Comparison of ENCODE assay signal across 14 cellular contexts in genomic region chr2:33181466-33181865, GRCh38.
DNase-seq lines count a peak whose midpoint lies in the region; ATAC-seq and TF ChIP-seq lines count a peak whose summit lies in the region.
"Had no signal": no experiment of that assay in that cellular context is flagged by ENCODE, and none has a peak within 500 bp of the region (broad histone marks: within the 10 kb centered on the region; RNA-seq: fewer than 3 reads in every experiment).

No MANE protein-coding gene starts in this region.

- peaks cover 5% of the 10 kb centered on the region for H3K36me3 ChIP-seq in cardiac muscle cell
- H3K36me3 ChIP-seq in heart left ventricle: peaks cover 0 to under 1% (median 0%) of the 10 kb centered on the region in 9 donors
- H3K36me3 ChIP-seq in thoracic aorta: peaks cover 15% of the 10 kb centered on the region
- H3K36me3 ChIP-seq in ovary: no peaks in the 10 kb centered on the region
- no peaks in the 10 kb centered on the region for H3K36me3 ChIP-seq in left lung
- H3K36me3 ChIP-seq: BLaER1 treated with 17β-estradiol and CSF1 and Interleukin-3, amounts not matched to agents 10 nM and 100 nM had no signal

- H3K9me3 Mint-ChIP-seq in chondrocyte (ENCODE audit: low read depth): peaks cover 5% of the 10 kb centered on the region
- H3K9me3 Mint-ChIP-seq: H9 had no signal

- TF ChIP-seq CTCF in cardiac muscle cell (IDR thresholded peaks at IDR 0.05; ENCODE audit: low read depth, low read length) (no peak), heart left ventricle (IDR thresholded peaks at IDR 0.05) (no peak), chondrocyte (IDR thresholded peaks at IDR 0.05) (no peak), thoracic aorta (IDR thresholded peaks at IDR 0.05) (no peak), ovary (IDR thresholded peaks at IDR 0.05) (no peak), left lung (IDR thresholded peaks at IDR 0.05) (no peak)

- H3K9me3 ChIP-seq in cardiac muscle cell (ENCODE audit: low read depth): no peaks in the 10 kb centered on the region
- peaks cover 0 to 6% (median 0%) of the 10 kb centered on the region in 12 donors for H3K9me3 ChIP-seq in heart left ventricle
- H3K9me3 ChIP-seq in thoracic aorta: no peaks in the 10 kb centered on the region
- no peaks in the 10 kb centered on the region for H3K9me3 ChIP-seq in ovary
- H3K9me3 ChIP-seq in left lung: no peaks in the 10 kb centered on the region
- H3K9me3 ChIP-seq: BLaER1 treated with 17β-estradiol and CSF1 and Interleukin-3, amounts not matched to agents 10 nM and 100 nM had no signal

- 74 to 96% (median 85%) methylated on average over 4 of the region's 4 CpGs for WGBS in heart left ventricle, 4 donors
- WGBS in ovary, 3 donors: 72 to 96% (median 82%) methylated on average over 4 of the region's 4 CpGs

- peak overlapping the region; percentile 70 for H3K27ac ChIP-seq in cardiac muscle cell
- peak overlapping the region in 4 of 12 donors; percentile 1 to 54 (median 32) for H3K27ac ChIP-seq in heart left ventricle
- peak overlapping the region; percentile 2 to 65 for H3K27ac ChIP-seq in thoracic aorta
- H3K27ac ChIP-seq in ovary: no peak overlapping the region
- H3K27ac ChIP-seq in left lung: no peak overlapping the region
- H3K27ac ChIP-seq: BLaER1 treated with 17β-estradiol and CSF1 and Interleukin-3, amounts not matched to agents 10 nM and 100 nM had no signal

- no peaks in the 10 kb centered on the region for H3K27me3 Mint-ChIP-seq in chondrocyte (ENCODE audit: low read depth)

- ATAC-seq in heart left ventricle (no peak), thoracic aorta (ENCODE audit: insufficient number of reproducible peaks, low FRiP score, low read depth) (no peak), left lung (no peak), GM18873 (IDR thresholded peaks at IDR 0.05; ENCODE audit: low FRiP score, unreplicated experiment) (no peak)

- H3K27ac Mint-ChIP-seq in chondrocyte (ENCODE audit: unreplicated experiment): peak overlapping the region; percentile 94
- H3K27ac Mint-ChIP-seq: CD4-positive, CD25-positive, alpha-beta regulatory T cell; H9 had no signal

- no peak for TF ChIP-seq EP300 in ovary (IDR thresholded peaks at IDR 0.05)

- peaks cover 48% of the 10 kb centered on the region for H3K4me1 Mint-ChIP-seq in chondrocyte (ENCODE audit: low read depth)
- H3K4me1 Mint-ChIP-seq: CD4-positive, CD25-positive, alpha-beta regulatory T cell had no signal

- H3K4me3 ChIP-seq in cardiac muscle cell (no peak overlapping the region), heart left ventricle (no peak overlapping the region), thoracic aorta (no peak overlapping the region), ovary (no peak overlapping the region), left lung (no peak overlapping the region)
- H3K4me3 ChIP-seq: BLaER1 treated with 17β-estradiol and CSF1 and Interleukin-3, amounts not matched to agents 10 nM and 100 nM had no signal

- TF ChIP-seq POLR2A in heart left ventricle (IDR thresholded peaks at IDR 0.05) (no peak), ovary (IDR thresholded peaks at IDR 0.05) (no peak)

- H3K4me1 ChIP-seq in cardiac muscle cell (ENCODE audit: low read depth): peaks cover 13% of the 10 kb centered on the region
- H3K4me1 ChIP-seq in heart left ventricle: peaks cover 0 to 19% (median 0%) of the 10 kb centered on the region in 12 donors
- peaks cover 9 to 30% of the 10 kb centered on the region in 2 donors for H3K4me1 ChIP-seq in thoracic aorta (ENCODE audit: control insufficient read depth in 1 of 2, low read depth in 2 of 2)
- no peaks in the 10 kb centered on the region for H3K4me1 ChIP-seq in ovary (ENCODE audit: insufficient read depth)
- H3K4me1 ChIP-seq in left lung: no peaks in the 10 kb centered on the region
- H3K4me1 ChIP-seq: BLaER1 treated with 17β-estradiol and CSF1 and Interleukin-3, amounts not matched to agents 10 nM and 100 nM had no signal

- intact Hi-C loops in heart left ventricle (cut with DNase I) (no loop called here), ovary (cut with DNase I) (no loop called here), left lung (cut with DNase I) (no loop called here)

- H3K36me3 Mint-ChIP-seq in chondrocyte (ENCODE audit: low read depth): peaks cover 27% of the 10 kb centered on the region
- H3K36me3 Mint-ChIP-seq: CD4-positive, CD25-positive, alpha-beta regulatory T cell had no signal

- H3K27me3 ChIP-seq in cardiac muscle cell (no peaks in the 10 kb centered on the region), heart left ventricle (no peaks in the 10 kb centered on the region), thoracic aorta (replicated peaks; ENCODE audit: insufficient read depth) (no peaks in the 10 kb centered on the region), ovary (no peaks in the 10 kb centered on the region), left lung (no peaks in the 10 kb centered on the region)
- H3K27me3 ChIP-seq: BLaER1 treated with 17β-estradiol and CSF1 and Interleukin-3, amounts not matched to agents 10 nM and 100 nM had no signal

- no peak for DNase-seq in cardiac muscle cell (ENCODE audit: low read depth in 1 of 2, low spot score in 1 of 2)
- DNase-seq in heart left ventricle: no peak
- DNase-seq in chondrocyte (ENCODE audit: low spot score): no peak
- DNase-seq in thoracic aorta (ENCODE audit: low spot score): no peak
- DNase-seq in ovary: no peak
- DNase-seq in left lung: no peak
- DNase-seq: 8988T; CD4-positive, CD25-positive, alpha-beta regulatory T cell; DMS53; GF-D8; GOT3; H9 had no signal

- H3K4me3 Mint-ChIP-seq in chondrocyte (ENCODE audit: unreplicated experiment): no peak overlapping the region
- H3K4me3 Mint-ChIP-seq: CD4-positive, CD25-positive, alpha-beta regulatory T cell; H9 had no signal

Comparison
In these comparisons a context has a peak if more than half of its experiments do, and no peak if none do; other contexts are left out.
1. H3K27ac ChIP-seq: peak in cardiac muscle cell (single experiment) and thoracic aorta (2 of 2); none in ovary (0 of 2) and left lung (0 of 2).